In the genomic region with DNA sequence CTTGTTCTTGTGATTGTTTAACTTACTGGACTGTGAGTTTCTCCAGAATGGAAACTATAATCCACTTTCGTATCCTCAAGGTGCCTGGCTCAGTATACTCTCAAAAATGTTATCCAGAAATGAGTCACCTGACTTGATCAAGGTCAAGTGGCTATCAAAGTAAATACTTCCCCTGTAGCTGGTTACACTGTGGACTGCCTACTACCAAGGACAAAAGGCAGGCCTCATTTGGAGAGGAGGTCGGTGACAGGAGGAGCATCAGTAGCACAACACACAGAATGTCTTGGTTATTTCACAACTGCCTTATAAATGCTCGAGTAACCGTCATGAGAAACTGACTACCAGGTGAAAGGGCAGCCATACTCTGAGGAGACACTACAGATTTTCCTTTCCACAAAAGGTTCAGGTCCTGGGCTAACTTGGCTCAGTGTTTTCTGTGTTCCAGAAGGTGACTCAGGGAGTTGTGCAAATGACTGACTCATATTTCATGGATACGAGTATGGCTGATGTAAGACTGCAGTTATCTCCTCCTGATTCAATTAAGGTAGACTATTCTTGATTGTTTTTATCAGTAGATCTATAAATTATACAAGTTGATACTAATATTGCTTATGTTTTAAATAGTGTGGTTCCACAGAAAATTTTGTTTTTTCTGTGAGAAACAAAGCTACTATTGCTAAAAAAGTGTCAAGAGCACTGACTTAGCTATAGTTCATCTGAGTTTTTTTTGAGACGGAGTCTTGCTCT, we compare ENCODE assay signal across 12 cellular contexts. TPM values are rescaled to one million over a fixed set of nuclear protein-coding genes. Genes with fewer than 3 reads are reported as not detected.
A peak's percentile ranks its signal among the peaks of the same experiment; 100 is the strongest.
DNase-seq lines count a peak whose midpoint lies in the region; ATAC-seq, FAIRE-seq and TF ChIP-seq lines count a peak whose summit lies in the region.
"Had no signal": no experiment of that assay in that cellular context is flagged by ENCODE, and none has a peak within 500 bp of the region (broad histone marks: within the 10 kb centered on the region; RNA-seq: fewer than 3 reads in every experiment).

No MANE protein-coding gene starts in this region.

- peaks cover 34% of the 10 kb centered on the region for H3K4me1 ChIP-seq in cardiac muscle cell (ENCODE audit: low read depth)

- no peak overlapping the region for H3K4me3 ChIP-seq in cardiac muscle cell

- peaks cover 22% of the 10 kb centered on the region for H3K36me3 Mint-ChIP-seq in WTC11

- H3K4me3 Mint-ChIP-seq in WTC11: no peak overlapping the region

- H3K9me3 ChIP-seq in cardiac muscle cell (ENCODE audit: low read depth): no peaks in the 10 kb centered on the region

- TF ChIP-seq CTCF in cardiac muscle cell (IDR thresholded peaks at IDR 0.05; ENCODE audit: low read depth, low read length) (no peak), WTC11 (IDR thresholded peaks at IDR 0.05) (no peak)

- H3K27me3 ChIP-seq in cardiac muscle cell: no peaks in the 10 kb centered on the region

- no peak for ATAC-seq in Right ventricle myocardium inferior
- ATAC-seq in WTC11: no peak
- no peak for ATAC-seq in HG03039 (IDR thresholded peaks at IDR 0.05; ENCODE audit: unreplicated experiment)

- CTCF ChIA-PET in WTC11 (lab: Charles Lee): no interaction called here

- no peaks in the 10 kb centered on the region for H3K36me3 ChIP-seq in cardiac muscle cell

- H3K4me1 Mint-ChIP-seq in WTC11: peaks cover 31% of the 10 kb centered on the region

- peak overlapping the region; percentile 81 for H3K27ac ChIP-seq in cardiac muscle cell

- peaks cover 9% of the 10 kb centered on the region for H3K9me3 Mint-ChIP-seq in WTC11

- FAIRE-seq in urothelium cell line (lab: Jason Lieb, UNC): peak; percentile 71

- POLR2A ChIA-PET in WTC11 (lab: Charles Lee): no interaction called here

- DNase-seq in cardiac muscle cell (ENCODE audit: low read depth in 1 of 2, low spot score in 1 of 2) (peak; percentile 58 to 92), Right ventricle myocardium inferior (ENCODE audit: missing footprints) (no peak), WTC11 (ENCODE audit: low spot score) (no peak), iris pigment epithelial cell (ENCODE audit: low read depth) (peak; percentile 98), urothelium cell line (ENCODE audit: low spot score) (peak; percentile 65), Ammon's horn (ENCODE audit: low spot score) (no peak), COLO668 (lab: John Stamatoyannopoulos, UW; ENCODE audit: unreplicated experiment) (no peak)
- DNase-seq: activated naive CD4-positive, alpha-beta T cell; DMS79; mesendoderm; stimulated activated CD8-positive, alpha-beta memory T cell treated with anti-CD3 and anti-CD28 coated beads, Interleukin-4, amount 100 ng/mL, for 48 hours had no signal

- no peaks in the 10 kb centered on the region; the same call in 1 of the 2 replicates for H3K27me3 Mint-ChIP-seq in WTC11 (ENCODE audit: low read depth)

- intact Hi-C loops in Right ventricle myocardium inferior (cut with DNase I): loop anchor here (10.0 kb wide), 1 partner anchor 207 kb away; a partner anchor contains a TSS

- no peak overlapping the region for H3K27ac Mint-ChIP-seq in WTC11

TF ChIP-seq in WTC11, 78 proteins besides CTCF, POLR2A, EP300 and RAD21:
- TF ChIP-seq, protein P1, sequence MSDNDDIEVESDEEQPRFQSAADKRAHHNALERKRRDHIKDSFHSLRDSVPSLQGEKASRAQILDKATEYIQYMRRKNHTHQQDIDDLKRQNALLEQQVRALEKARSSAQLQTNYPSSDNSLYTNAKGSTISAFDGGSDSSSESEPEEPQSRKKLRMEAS (CRISPR knock-in tag; IDR thresholded peaks at IDR 0.05): no peak
- TF ChIP-seq GABPB1 (CRISPR knock-in tag; IDR thresholded peaks at IDR 0.05) (peak; percentile 96), CREM (CRISPR knock-in tag; IDR thresholded peaks at IDR 0.05) (no peak)

RNA-seq across cellular contexts. Expression of a gene that starts 4.2 kb away (rescaled TPM):
- total RNA-seq in cardiac muscle cell (38.9 and 52.3 TPM in 2 replicates), Right ventricle myocardium inferior (91.8 TPM), WTC11 (2021) (53.3 to 59.1 TPM (median 53.6 TPM) in 3 replicates)
- 79.9 and 84.7 TPM in 2 replicates for polyA plus RNA-seq in cardiac muscle cell

Comparison
In these comparisons a context has a peak if more than half of its experiments do, and no peak if none do; other contexts are left out.
1. DNase-seq: peak in cardiac muscle cell (2 of 2), iris pigment epithelial cell (single experiment) and urothelium cell line (single experiment); none in Right ventricle myocardium inferior (single experiment), WTC11 (single experiment), Ammon's horn (single experiment) and COLO668 (single experiment).